Comparison of ENCODE assay signal across 1 cellular context in the genomic region with DNA sequence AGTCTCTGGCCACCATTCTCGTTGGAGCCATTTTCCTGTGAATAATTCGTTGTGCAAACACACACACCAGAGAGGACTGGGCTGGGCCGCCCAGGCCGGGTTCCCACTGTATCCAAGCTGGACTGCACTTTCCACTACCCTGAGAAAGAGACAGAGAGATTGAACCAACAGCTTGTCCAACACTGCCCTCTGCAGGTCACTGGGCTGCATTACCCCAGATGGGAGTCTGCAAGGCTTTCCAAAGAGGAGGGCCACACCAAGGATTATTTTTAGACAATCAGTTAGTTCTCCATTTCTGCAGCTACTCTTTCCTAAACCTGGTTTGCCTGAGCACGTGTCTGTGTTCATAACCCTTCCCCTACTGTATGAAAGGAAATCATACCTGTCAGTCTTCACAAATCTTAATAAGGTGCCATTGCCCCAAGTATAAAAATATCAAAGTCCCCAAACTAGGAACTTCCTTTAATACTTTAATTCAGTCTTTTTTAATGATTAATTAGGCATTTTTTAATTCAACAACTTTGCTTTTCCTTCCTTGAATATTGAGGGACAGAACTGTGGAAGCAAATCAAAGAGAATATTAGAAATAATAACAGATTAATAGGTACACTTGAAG.
A peak's percentile ranks its signal among the peaks of the same experiment; 100 is the strongest.
TF ChIP-seq lines count a peak whose summit lies in the region.

No MANE protein-coding gene starts in this region.

TF ChIP-seq in HepG2, 621 proteins besides CTCF, POLR2A, EP300 and RAD21 (continued from another document and continues in another):
- TF ChIP-seq, protein P1, sequence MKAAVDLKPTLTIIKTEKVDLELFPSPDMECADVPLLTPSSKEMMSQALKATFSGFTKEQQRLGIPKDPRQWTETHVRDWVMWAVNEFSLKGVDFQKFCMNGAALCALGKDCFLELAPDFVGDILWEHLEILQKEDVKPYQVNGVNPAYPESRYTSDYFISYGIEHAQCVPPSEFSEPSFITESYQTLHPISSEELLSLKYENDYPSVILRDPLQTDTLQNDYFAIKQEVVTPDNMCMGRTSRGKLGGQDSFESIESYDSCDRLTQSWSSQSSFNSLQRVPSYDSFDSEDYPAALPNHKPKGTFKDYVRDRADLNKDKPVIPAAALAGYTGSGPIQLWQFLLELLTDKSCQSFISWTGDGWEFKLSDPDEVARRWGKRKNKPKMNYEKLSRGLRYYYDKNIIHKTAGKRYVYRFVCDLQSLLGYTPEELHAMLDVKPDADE (CRISPR knock-in tag; IDR thresholded peaks at IDR 0.05): no peak
- TF ChIP-seq, protein P2, sequence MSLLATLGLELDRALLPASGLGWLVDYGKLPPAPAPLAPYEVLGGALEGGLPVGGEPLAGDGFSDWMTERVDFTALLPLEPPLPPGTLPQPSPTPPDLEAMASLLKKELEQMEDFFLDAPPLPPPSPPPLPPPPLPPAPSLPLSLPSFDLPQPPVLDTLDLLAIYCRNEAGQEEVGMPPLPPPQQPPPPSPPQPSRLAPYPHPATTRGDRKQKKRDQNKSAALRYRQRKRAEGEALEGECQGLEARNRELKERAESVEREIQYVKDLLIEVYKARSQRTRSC (CRISPR knock-in tag; IDR thresholded peaks at IDR 0.05; ENCODE audit: low read depth): no peak
- TF ChIP-seq, protein P3, sequence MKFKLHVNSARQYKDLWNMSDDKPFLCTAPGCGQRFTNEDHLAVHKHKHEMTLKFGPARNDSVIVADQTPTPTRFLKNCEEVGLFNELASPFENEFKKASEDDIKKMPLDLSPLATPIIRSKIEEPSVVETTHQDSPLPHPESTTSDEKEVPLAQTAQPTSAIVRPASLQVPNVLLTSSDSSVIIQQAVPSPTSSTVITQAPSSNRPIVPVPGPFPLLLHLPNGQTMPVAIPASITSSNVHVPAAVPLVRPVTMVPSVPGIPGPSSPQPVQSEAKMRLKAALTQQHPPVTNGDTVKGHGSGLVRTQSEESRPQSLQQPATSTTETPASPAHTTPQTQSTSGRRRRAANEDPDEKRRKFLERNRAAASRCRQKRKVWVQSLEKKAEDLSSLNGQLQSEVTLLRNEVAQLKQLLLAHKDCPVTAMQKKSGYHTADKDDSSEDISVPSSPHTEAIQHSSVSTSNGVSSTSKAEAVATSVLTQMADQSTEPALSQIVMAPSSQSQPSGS (CRISPR knock-in tag; IDR thresholded peaks at IDR 0.05): 0 out of 2 replicates have a peak, but pooled peaks have one; percentile 33
- TF ChIP-seq ZBTB49 (CRISPR knock-in tag; IDR thresholded peaks at IDR 0.05; ENCODE audit: borderline replicate concordance): no peak
- TF ChIP-seq STAT6 (CRISPR knock-in tag; IDR thresholded peaks at IDR 0.05; ENCODE audit: borderline replicate concordance): no peak
- TF ChIP-seq, protein P4, sequence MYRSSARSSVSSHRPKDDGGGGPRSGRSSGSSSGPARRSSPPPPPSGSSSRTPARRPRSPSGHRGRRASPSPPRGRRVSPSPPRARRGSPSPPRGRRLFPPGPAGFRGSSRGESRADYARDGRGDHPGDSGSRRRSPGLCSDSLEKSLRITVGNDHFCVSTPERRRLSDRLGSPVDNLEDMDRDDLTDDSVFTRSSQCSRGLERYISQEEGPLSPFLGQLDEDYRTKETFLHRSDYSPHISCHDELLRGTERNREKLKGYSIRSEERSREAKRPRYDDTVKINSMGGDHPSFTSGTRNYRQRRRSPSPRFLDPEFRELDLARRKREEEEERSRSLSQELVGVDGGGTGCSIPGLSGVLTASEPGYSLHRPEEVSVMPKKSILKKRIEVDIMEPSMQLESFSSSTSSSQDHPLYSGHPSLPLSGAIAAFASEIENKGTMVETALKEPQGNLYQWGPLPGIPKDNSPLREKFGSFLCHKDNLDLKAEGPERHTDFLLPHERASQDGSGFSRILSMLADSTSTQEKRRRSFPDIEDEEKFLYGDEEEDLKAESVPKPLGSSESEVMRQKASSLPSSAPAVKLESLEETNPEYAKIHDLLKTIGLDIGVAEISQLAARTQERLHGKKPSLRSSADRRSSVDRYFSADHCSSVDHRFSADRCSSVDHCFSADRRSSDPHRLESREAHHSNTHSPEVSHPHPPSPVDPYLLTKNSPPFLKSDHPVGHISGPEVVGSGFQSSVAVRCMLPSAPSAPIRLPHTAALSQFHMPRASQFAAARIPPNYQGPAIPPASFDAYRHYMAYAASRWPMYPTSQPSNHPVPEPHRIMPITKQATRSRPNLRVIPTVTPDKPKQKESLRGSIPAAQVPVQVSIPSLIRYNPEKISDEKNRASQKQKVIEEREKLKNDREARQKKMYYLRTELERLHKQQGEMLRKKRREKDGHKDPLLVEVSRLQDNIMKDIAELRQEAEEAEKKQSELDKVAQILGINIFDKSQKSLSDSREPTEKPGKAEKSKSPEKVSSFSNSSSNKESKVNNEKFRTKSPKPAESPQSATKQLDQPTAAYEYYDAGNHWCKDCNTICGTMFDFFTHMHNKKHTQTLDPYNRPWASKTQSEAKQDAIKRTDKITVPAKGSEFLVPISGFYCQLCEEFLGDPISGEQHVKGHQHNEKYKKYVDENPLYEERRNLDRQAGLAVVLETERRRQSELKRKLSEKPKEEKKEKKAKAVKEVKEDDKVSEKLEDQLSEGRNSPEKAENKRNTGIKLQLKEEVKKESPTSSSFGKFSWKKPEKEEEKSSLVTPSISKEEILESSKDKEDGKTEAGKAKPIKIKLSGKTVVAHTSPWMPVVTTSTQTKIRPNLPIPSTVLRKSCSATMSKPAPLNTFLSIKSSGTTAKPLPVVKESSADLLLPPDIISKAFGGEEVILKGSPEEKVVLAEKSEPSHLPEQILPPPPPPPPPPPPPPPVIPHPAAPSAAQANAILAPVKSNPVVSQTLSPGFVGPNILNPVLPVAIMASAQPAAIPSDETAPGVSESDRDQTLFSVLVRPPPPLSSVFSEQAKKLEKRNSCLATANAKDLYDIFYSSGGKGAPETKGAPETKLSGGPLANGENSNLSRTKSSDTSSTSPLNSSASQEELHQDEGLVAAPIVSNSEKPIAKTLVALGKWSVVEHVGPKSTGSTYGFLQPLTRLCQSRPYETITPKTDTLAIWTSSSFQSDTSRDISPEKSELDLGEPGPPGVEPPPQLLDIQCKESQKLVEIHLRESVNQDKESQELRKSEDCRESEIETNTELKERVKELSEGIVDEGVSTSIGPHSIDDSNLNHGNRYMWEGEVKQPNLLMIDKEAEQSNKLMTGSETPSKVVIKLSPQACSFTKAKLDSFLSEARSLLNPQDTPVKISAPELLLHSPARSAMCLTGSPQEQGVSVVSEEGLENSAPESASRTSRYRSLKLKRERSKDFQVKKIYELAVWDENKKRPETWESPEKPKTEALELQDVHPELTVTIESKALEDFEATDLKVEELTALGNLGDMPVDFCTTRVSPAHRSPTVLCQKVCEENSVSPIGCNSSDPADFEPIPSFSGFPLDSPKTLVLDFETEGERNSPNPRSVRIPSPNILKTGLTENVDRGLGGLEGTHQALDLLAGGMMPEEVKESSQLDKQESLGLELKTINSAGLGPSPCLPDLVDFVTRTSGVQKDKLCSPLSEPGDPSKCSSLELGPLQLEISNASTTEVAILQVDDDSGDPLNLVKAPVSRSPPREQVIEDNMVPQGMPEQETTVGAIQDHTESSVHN (CRISPR knock-in tag; IDR thresholded peaks at IDR 0.05): no peak
- TF ChIP-seq SATB2 (CRISPR knock-in tag; IDR thresholded peaks at IDR 0.05): no peak
- no peak for TF ChIP-seq FOXJ3 (CRISPR knock-in tag; IDR thresholded peaks at IDR 0.05; ENCODE audit: borderline replicate concordance)
- TF ChIP-seq ZNF367 (CRISPR knock-in tag; IDR thresholded peaks at IDR 0.05; ENCODE audit: borderline replicate concordance): no peak
- no peak for TF ChIP-seq ZNF563 (CRISPR knock-in tag; IDR thresholded peaks at IDR 0.05)
- TF ChIP-seq, protein P5, sequence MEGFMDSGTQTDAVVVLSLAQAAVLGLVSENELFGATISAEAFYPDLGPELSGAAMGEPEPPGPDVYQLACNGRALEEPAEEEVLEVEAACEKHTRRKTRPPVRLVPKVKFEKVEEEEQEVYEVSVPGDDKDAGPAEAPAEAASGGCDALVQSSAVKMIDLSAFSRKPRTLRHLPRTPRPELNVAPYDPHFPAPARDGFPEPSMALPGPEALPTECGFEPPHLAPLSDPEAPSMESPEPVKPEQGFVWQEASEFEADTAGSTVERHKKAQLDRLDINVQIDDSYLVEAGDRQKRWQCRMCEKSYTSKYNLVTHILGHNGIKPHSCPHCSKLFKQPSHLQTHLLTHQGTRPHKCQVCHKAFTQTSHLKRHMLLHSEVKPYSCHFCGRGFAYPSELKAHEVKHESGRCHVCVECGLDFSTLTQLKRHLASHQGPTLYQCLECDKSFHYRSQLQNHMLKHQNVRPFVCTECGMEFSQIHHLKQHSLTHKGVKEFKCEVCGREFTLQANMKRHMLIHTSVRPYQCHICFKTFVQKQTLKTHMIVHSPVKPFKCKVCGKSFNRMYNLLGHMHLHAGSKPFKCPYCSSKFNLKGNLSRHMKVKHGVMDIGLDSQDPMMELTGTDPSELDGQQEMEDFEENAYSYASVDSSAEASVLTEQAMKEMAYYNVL (CRISPR knock-in tag; IDR thresholded peaks at IDR 0.05; ENCODE audit: borderline replicate concordance): no peak
- no peak for TF ChIP-seq ISL2 (CRISPR knock-in tag; IDR thresholded peaks at IDR 0.05)
- no peak for TF ChIP-seq ZBTB8A (CRISPR knock-in tag; IDR thresholded peaks at IDR 0.05; ENCODE audit: borderline replicate concordance, low read depth)
- TF ChIP-seq ZNF329 (CRISPR knock-in tag; IDR thresholded peaks at IDR 0.05; ENCODE audit: low read depth): no peak
- TF ChIP-seq, protein P6, sequence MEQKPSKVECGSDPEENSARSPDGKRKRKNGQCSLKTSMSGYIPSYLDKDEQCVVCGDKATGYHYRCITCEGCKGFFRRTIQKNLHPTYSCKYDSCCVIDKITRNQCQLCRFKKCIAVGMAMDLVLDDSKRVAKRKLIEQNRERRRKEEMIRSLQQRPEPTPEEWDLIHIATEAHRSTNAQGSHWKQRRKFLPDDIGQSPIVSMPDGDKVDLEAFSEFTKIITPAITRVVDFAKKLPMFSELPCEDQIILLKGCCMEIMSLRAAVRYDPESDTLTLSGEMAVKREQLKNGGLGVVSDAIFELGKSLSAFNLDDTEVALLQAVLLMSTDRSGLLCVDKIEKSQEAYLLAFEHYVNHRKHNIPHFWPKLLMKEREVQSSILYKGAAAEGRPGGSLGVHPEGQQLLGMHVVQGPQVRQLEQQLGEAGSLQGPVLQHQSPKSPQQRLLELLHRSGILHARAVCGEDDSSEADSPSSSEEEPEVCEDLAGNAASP (CRISPR knock-in tag; IDR thresholded peaks at IDR 0.05; ENCODE audit: borderline replicate concordance): no peak
- no peak for TF ChIP-seq FOXP1 (IDR thresholded peaks at IDR 0.05)
- no peak for TF ChIP-seq FOXP1 (CRISPR knock-in tag; IDR thresholded peaks at IDR 0.05)
- TF ChIP-seq ZNF230 (CRISPR knock-in tag; IDR thresholded peaks at IDR 0.05): no peak
- no peak for TF ChIP-seq ZNF770 (CRISPR knock-in tag; IDR thresholded peaks at IDR 0.05)
- no peak for TF ChIP-seq DR1 (CRISPR knock-in tag; IDR thresholded peaks at IDR 0.05)
- TF ChIP-seq, protein P7, sequence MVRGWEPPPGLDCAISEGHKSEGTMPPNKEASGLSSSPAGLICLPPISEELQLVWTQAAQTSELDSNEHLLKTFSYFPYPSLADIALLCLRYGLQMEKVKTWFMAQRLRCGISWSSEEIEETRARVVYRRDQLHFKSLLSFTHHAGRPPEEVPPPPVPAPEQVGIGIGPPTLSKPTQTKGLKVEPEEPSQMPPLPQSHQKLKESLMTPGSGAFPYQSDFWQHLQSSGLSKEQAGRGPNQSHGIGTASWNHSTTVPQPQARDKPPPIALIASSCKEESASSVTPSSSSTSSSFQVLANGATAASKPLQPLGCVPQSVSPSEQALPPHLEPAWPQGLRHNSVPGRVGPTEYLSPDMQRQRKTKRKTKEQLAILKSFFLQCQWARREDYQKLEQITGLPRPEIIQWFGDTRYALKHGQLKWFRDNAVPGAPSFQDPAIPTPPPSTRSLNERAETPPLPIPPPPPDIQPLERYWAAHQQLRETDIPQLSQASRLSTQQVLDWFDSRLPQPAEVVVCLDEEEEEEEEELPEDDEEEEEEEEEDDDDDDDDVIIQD (CRISPR knock-in tag; IDR thresholded peaks at IDR 0.05; ENCODE audit: low read depth): 0 out of 2 replicates have a peak, but pooled peaks have one; percentile 28
- TF ChIP-seq ZNF772 (CRISPR knock-in tag; IDR thresholded peaks at IDR 0.05): no peak
- peak; percentile 32 for TF ChIP-seq TEAD3 (CRISPR knock-in tag; optimal IDR thresholded peaks at IDR 0.05; ENCODE audit: borderline replicate concordance)
- no peak for TF ChIP-seq MEIS2 (CRISPR knock-in tag; IDR thresholded peaks at IDR 0.05)
